In the genomic region with DNA sequence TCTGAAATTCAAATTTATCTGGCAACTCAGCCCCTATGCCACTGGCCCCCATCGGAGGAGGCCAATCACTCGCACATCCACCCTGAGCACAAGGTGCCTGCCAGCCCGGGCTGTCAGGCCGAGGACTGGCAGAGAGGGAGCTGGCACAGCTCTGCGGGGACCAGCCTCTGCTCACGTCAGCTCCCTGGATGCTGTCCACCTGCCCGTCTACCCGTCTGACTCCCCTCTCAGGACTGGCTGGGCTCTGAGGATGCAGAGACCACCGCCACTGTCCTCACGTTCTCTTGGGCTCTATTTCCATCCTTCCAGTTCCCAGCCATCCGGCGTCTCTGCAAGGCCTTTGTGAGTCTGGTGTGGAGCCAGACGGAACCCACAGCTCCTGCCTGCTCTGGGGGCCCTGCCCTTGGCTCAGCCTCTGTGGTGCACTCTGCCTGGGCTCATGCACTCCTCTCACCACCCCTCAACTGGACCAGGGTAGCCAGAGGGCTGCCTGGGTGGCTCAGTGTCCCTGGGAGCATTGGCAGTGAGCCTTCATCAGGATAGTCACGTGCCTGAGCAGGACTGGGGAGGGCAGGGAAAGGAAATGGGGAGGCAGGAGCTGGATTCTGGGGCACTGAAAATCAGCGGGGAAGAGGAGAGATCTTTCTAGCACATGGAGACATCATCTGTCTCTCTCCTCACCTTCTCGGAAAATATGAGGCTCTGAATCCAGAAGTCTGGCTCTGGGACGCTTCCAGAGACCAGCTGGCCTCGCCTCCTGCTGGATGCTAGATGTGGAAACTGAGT, we compare ENCODE assay signal across 16 cellular contexts. TPM values are rescaled to one million over a fixed set of nuclear protein-coding genes. Genes with fewer than 3 reads are reported as not detected.
DNase-seq lines count a peak whose midpoint lies in the region; ATAC-seq and TF ChIP-seq lines count a peak whose summit lies in the region.
"Had no signal": no experiment of that assay in that cellular context is flagged by ENCODE, and none has a peak within 500 bp of the region (broad histone marks: within the 10 kb centered on the region; RNA-seq: fewer than 3 reads in every experiment).

No MANE protein-coding gene starts in this region.

- TF ChIP-seq CTCF in brain (conservative IDR thresholded peaks at IDR 0.05) (no peak), left ventricle myocardium inferior (IDR thresholded peaks at IDR 0.05; ENCODE audit: borderline replicate concordance) (no peak)

- peaks cover 64% of the 10 kb centered on the region for H3K4me1 Mint-ChIP-seq in brain
- H3K4me1 Mint-ChIP-seq: GM23338 had no signal

- no peaks in the 10 kb centered on the region for H3K27me3 ChIP-seq in left ventricle myocardium inferior (ENCODE audit: low read depth)
- H3K27me3 ChIP-seq: BLaER1 treated with 17β-estradiol and CSF1 and Interleukin-3, amounts not matched to agents 10 nM and 100 nM had no signal

- no peaks in the 10 kb centered on the region for H3K9me3 ChIP-seq in left ventricle myocardium inferior (replicated peaks)
- H3K9me3 ChIP-seq: BLaER1 treated with 17β-estradiol and CSF1 and Interleukin-3, amounts not matched to agents 10 nM and 100 nM had no signal

- intact Hi-C loops in Right ventricle myocardium inferior (cut with DNase I) (loop anchor here (5.0 to 10.0 kb wide), 2 partner anchors 136 to 218 kb away; no protein-coding TSS in a partner anchor), cardiac septum (cut with DNase I) (loop anchor here (2.0 to 10.0 kb wide), 4 partner anchors 81 to 358 kb away; no protein-coding TSS in a partner anchor), left ventricle myocardium inferior (cut with micrococcal nuclease) (loop anchor here (10.0 kb wide), 2 partner anchors 278 to 358 kb away; no protein-coding TSS in a partner anchor), sciatic nerve (cut with DNase I) (loop anchor here (10.0 kb wide), 1 partner anchor 268 kb away; no protein-coding TSS in a partner anchor)

- H3K36me3 Mint-ChIP-seq in brain: no peaks in the 10 kb centered on the region
- H3K36me3 Mint-ChIP-seq: CD8-positive, alpha-beta T cell had no signal

- DNase-seq in Right ventricle myocardium inferior (ENCODE audit: missing footprints): peak; percentile 50
- DNase-seq in cardiac septum (ENCODE audit: low spot score): no peak
- peak; percentile 45 for DNase-seq in left ventricle myocardium inferior
- DNase-seq in sciatic nerve (ENCODE audit: low spot score): no peak
- no peak for DNase-seq in NCI-H2227 treated with DMSO at 0.1 percent for 48 hours (lab: John Stamatoyannopoulos, UW)
- DNase-seq: HCEC 1CT, NCI-H1105, NCI-H2029, NCI-H524 treated with DMSO at 0.1 percent for 48 hours, SHP77 had no signal

- no peak overlapping the region for H3K4me3 ChIP-seq in left ventricle myocardium inferior
- H3K4me3 ChIP-seq: BLaER1 treated with 17β-estradiol and CSF1 and Interleukin-3, amounts not matched to agents 10 nM and 100 nM; GM23338 had no signal

- H3K27ac Mint-ChIP-seq in brain: peak overlapping the region in 4 of 5 experiments; percentile 54 to 87 (median 64)
- H3K27ac Mint-ChIP-seq: CD8-positive, alpha-beta T cell; GM23338 had no signal

- H3K27me3 Mint-ChIP-seq in brain: peaks cover 8% of the 10 kb centered on the region

- no peaks in the 10 kb centered on the region for H3K36me3 ChIP-seq in left ventricle myocardium inferior
- H3K36me3 ChIP-seq: BLaER1 treated with 17β-estradiol and CSF1 and Interleukin-3, amounts not matched to agents 10 nM and 100 nM had no signal

- H3K4me3 Mint-ChIP-seq in brain: peak overlapping the region in 1 of 5 experiments; percentile 55
- H3K4me3 Mint-ChIP-seq: CD8-positive, alpha-beta T cell; GM23338 had no signal

- H3K27ac ChIP-seq in left ventricle myocardium inferior (replicated peaks): peak overlapping the region; percentile 55

- peaks cover 0 to 3% (median 0%) of the 10 kb centered on the region in 5 experiments for H3K9me3 Mint-ChIP-seq in brain
- H3K9me3 Mint-ChIP-seq: CD8-positive, alpha-beta T cell; GM23338 had no signal

- H3K4me1 ChIP-seq in left ventricle myocardium inferior: peaks cover 7% of the 10 kb centered on the region

- peak; percentile 89 for ATAC-seq in Right ventricle myocardium inferior
- peak; percentile 31 for ATAC-seq in sciatic nerve
- ATAC-seq in HG02852 (IDR thresholded peaks at IDR 0.05; ENCODE audit: unreplicated experiment): no peak
- no peak for ATAC-seq in HG02840 (IDR thresholded peaks at IDR 0.05; ENCODE audit: low FRiP score, unreplicated experiment)

RNA-seq across cellular contexts. Expression of gene PCBD1, which starts 38.0 kb away (rescaled TPM):
- total RNA-seq in Right ventricle myocardium inferior (155 TPM), cardiac septum (121 TPM), left ventricle myocardium inferior (123 TPM), sciatic nerve (41.1 TPM)
- polyA plus RNA-seq in brain (ENCODE audit: insufficient read depth, low read depth, low replicate concordance): 94.6 TPM

Comparison
In these comparisons a context has a peak if more than half of its experiments do, and no peak if none do; other contexts are left out.
1. DNase-seq: peak in Right ventricle myocardium inferior (single experiment) and left ventricle myocardium inferior (single experiment); none in cardiac septum (single experiment), sciatic nerve (single experiment) and NCI-H2227 treated with DMSO at 0.1 percent for 48 hours (single experiment).
2. ATAC-seq: peak in Right ventricle myocardium inferior (single experiment) and sciatic nerve (single experiment); none in HG02852 (single experiment) and HG02840 (single experiment).